In genomic region chr12:124506145-124506831, GRCh38 we compare ENCODE assay signal across 8 cellular contexts.
DNase-seq lines count a peak whose midpoint lies in the region; ATAC-seq and TF ChIP-seq lines count a peak whose summit lies in the region.

No MANE protein-coding gene starts in this region.

- H3K9me3 ChIP-seq in IMR-90 (ENCODE audit: control insufficient read depth, insufficient read depth, low read length) (no peaks in the 10 kb centered on the region), fibroblast of lung (ENCODE audit: control insufficient read depth, insufficient read depth, low read depth, low read length) (no peaks in the 10 kb centered on the region)

- H3K36me3 ChIP-seq in IMR-90 (ENCODE audit: control insufficient read depth, insufficient read depth, low read length) (0 out of 2 replicates have a peak, but pooled peaks cover 2% of the 10 kb centered on the region), fibroblast of lung (ENCODE audit: control insufficient read depth, insufficient read depth, low read length) (no peaks in the 10 kb centered on the region)

- H4K20me1 ChIP-seq in IMR-90 (ENCODE audit: insufficient read depth, low read length) = peaks cover 98% of the 10 kb centered on the region
- no peaks in the 10 kb centered on the region for H4K20me1 ChIP-seq in fibroblast of lung (ENCODE audit: control insufficient read depth, extremely low read depth, insufficient read depth, low read length)

- peak overlapping the region; percentile 56 for H3K4me3 Mint-ChIP-seq in osteocyte (ENCODE audit: unreplicated experiment)

- intact Hi-C loops in IMR-90 (cut with micrococcal nuclease) = no loop called here

- POLR2A ChIA-PET in IMR-90 (lab: Charles Lee; ENCODE audit: unreplicated experiment) = no interaction called here

- H3K36me3 Mint-ChIP-seq in osteocyte (ENCODE audit: unreplicated experiment) = peaks cover 7% of the 10 kb centered on the region

- no peak overlapping the region; the same call in 2 of the 3 replicates for H2BK15ac ChIP-seq in IMR-90 (ENCODE audit: low read depth, low read length)

- H4K5ac ChIP-seq in IMR-90 (ENCODE audit: low read depth, low read length) = no peak overlapping the region

- no peak overlapping the region for H2BK5ac ChIP-seq in IMR-90 (ENCODE audit: low read depth, low read length, poor library complexity, severe bottlenecking)

- H2AFZ ChIP-seq in IMR-90 (replicated peaks; ENCODE audit: low read length, poor library complexity) = peak overlapping the region; percentile 58
- H2AFZ ChIP-seq in fibroblast of lung (ENCODE audit: low read length) = no peak overlapping the region

- peak overlapping the region; percentile 97 for H3K27ac Mint-ChIP-seq in osteocyte (ENCODE audit: unreplicated experiment)

- no peak overlapping the region for H3K56ac ChIP-seq in IMR-90 (ENCODE audit: extremely low read depth, insufficient read depth, low read length)

- TF ChIP-seq RAD21 in IMR-90 (IDR thresholded peaks at IDR 0.05; ENCODE audit: low read length) = no peak

- H3K4me2 ChIP-seq in IMR-90 (ENCODE audit: low read depth, low read length) = no peak overlapping the region
- peak overlapping the region; percentile 46 for H3K4me2 ChIP-seq in fibroblast of lung (ENCODE audit: extremely low read depth, insufficient read depth, low read length)

- H3K4me1 ChIP-seq in IMR-90 (ENCODE audit: control insufficient read depth, insufficient read depth, low read length) (peaks cover 21% of the 10 kb centered on the region), fibroblast of lung (ENCODE audit: control insufficient read depth, extremely low read depth, insufficient read depth, low read length) (peaks cover 27% of the 10 kb centered on the region)

- peak overlapping the region in 1 of 2 experiments; percentile 25; a peak in 1 of 4 replicates for H4K8ac ChIP-seq in IMR-90 (ENCODE audit: low read depth in 2 of 2, low read length in 2 of 2)

- H3K27me3 ChIP-seq in IMR-90 (ENCODE audit: control insufficient read depth, insufficient read depth, low read length) (no peaks in the 10 kb centered on the region), fibroblast of lung (ENCODE audit: control insufficient read depth, insufficient read depth, low read length) (no peaks in the 10 kb centered on the region)

- no peak overlapping the region for H3K14ac ChIP-seq in IMR-90 (replicated peaks; ENCODE audit: low read depth, low read length)

- DNase-seq in IMR-90 (no peak), SHP77 (lab: John Stamatoyannopoulos, UW) (peak; percentile 23 to 66), fibroblast of lung (ENCODE audit: low read depth in 2 of 2) (peak in 1 of 2 donors; percentile 77), osteocyte (ENCODE audit: extremely low spot score, unreplicated experiment) (no peak), GM19240 (ENCODE audit: insufficient read length, low spot score) (no peak), cerebellar nuclear complex (lab: John Stamatoyannopoulos, UW) (no peak)
- no peak for DNase-seq in effector CD8-positive, alpha-beta T cell (lab: John Stamatoyannopoulos, UW)

- H3K4me1 Mint-ChIP-seq in osteocyte (ENCODE audit: unreplicated experiment) = peaks cover 86% of the 10 kb centered on the region

- H3K27ac ChIP-seq in IMR-90 (ENCODE audit: insufficient read depth, low read length) (no peak overlapping the region), fibroblast of lung (ENCODE audit: insufficient read depth, low read length) (peak overlapping the region; percentile 78)

- CTCF ChIA-PET in IMR-90 (lab: Yijun Ruan, JAX) = no interaction called here

- H3K4ac ChIP-seq in IMR-90 (ENCODE audit: low read depth, low read length) = peak overlapping the region; percentile 46

- TF ChIP-seq POLR2A in IMR-90 (IDR thresholded peaks at IDR 0.05; ENCODE audit: low read depth, low read length) = no peak

- ATAC-seq in IMR-90 (ENCODE audit: low read depth) (no peak), HG03280 (IDR thresholded peaks at IDR 0.05; ENCODE audit: unreplicated experiment) (no peak)

- peak overlapping the region; percentile 7; the same call in 1 of the 2 replicates for H4K91ac ChIP-seq in IMR-90 (ENCODE audit: insufficient read depth, low read depth, low read length)

- WGBS in IMR-90 (ENCODE audit: extremely low coverage in 2 of 2, insufficient read length in 1 of 2), 2 experiments = 100% methylated on average over 1 of the region's 30 CpGs; no CpG with 5 or more reads in 1 of the 2 experiments

- in situ Hi-C loops in IMR-90 (cut with MboI; ENCODE audit: low sequenced_read_pairs) = no loop called here

- BruUV-seq in IMR-90 (replicated peaks; lab: Mats Ljungman, UMichigan) = no TSS peak

- peaks cover 22% of the 10 kb centered on the region for H3K9me1 ChIP-seq in IMR-90 (ENCODE audit: insufficient read depth, low read length)

- no peak for TF ChIP-seq CTCF in IMR-90 (conservative IDR thresholded peaks at IDR 0.05; ENCODE audit: low read depth, low read length)
- no peak for TF ChIP-seq CTCF in fibroblast of lung (conservative IDR thresholded peaks at IDR 0.05 in 1 of 2, IDR thresholded peaks at IDR 0.05 in 1 of 2; ENCODE audit: low read depth in 1 of 2, low read length in 2 of 2)
- TF ChIP-seq CTCF in osteocyte (IDR thresholded peaks at IDR 0.05) = no peak

- H3K4me3 ChIP-seq in IMR-90 (ENCODE audit: insufficient read depth, low read depth, low read length) = no peak overlapping the region
- H3K4me3 ChIP-seq in fibroblast of lung (replicated peaks in 1 of 4; ENCODE audit: control extremely low read depth in 1 of 4, insufficient read depth in 1 of 4, low read depth in 3 of 4, low read length in 4 of 4) = no peak overlapping the region

- H3K9me3 Mint-ChIP-seq in osteocyte (ENCODE audit: unreplicated experiment) = no peaks in the 10 kb centered on the region

- no peak overlapping the region for H3K18ac ChIP-seq in IMR-90 (ENCODE audit: low read depth, low read length)

- H2AK9ac ChIP-seq in IMR-90 (replicated peaks; ENCODE audit: low read depth, low read length, poor library complexity) = peak overlapping the region; percentile 71

- peak overlapping the region; percentile 43; the same call in 1 of the 2 replicates for H2AK5ac ChIP-seq in IMR-90 (ENCODE audit: low read depth, low read length)

- H3K27me3 Mint-ChIP-seq in osteocyte (ENCODE audit: unreplicated experiment) = no peaks in the 10 kb centered on the region

- H3K79me2 ChIP-seq in fibroblast of lung (ENCODE audit: control insufficient read depth, insufficient read depth, low read length) = peaks cover 20% of the 10 kb centered on the region

- dilution Hi-C loops in IMR-90 (cut with HindIII; ENCODE audit: low sequenced_read_pairs, unreplicated experiment) = no loop called here

- no peak overlapping the region for H2BK20ac ChIP-seq in IMR-90 (ENCODE audit: low read depth, low read length)

- H3K23ac ChIP-seq in IMR-90 (ENCODE audit: low read depth, low read length) = 0 out of 2 replicates have a peak overlapping the region, but pooled peaks have one; percentile 25

- H3K9ac ChIP-seq in IMR-90 (ENCODE audit: low read depth, low read length) (no peak overlapping the region), fibroblast of lung (ENCODE audit: insufficient read depth, low read length) (peak overlapping the region; percentile 75)

- peaks cover 28 to 98% of the 10 kb centered on the region in 2 experiments for H3K79me1 ChIP-seq in IMR-90 (ENCODE audit: low read depth in 1 of 2, low read length in 2 of 2)

- H2BK120ac ChIP-seq in IMR-90 (ENCODE audit: low read depth, low read length) = no peak overlapping the region

TF ChIP-seq in IMR-90, 13 proteins besides CTCF, POLR2A, EP300 and RAD21:
- no peak for TF ChIP-seq CHD1 (IDR thresholded peaks at IDR 0.05; ENCODE audit: low read depth, low read length)
- no peak for TF ChIP-seq MXI1 (IDR thresholded peaks at IDR 0.05; ENCODE audit: borderline replicate concordance, low read depth, low read length)
- TF ChIP-seq MAZ (IDR thresholded peaks at IDR 0.05; ENCODE audit: borderline replicate concordance, low read depth, low read length) = no peak
- no peak for TF ChIP-seq RFX5 (IDR thresholded peaks at IDR 0.05; ENCODE audit: low read depth, low read length)
- TF ChIP-seq BHLHE40 (IDR thresholded peaks at IDR 0.05; ENCODE audit: low read depth, low read length) = no peak
- no peak for TF ChIP-seq ELK1 (IDR thresholded peaks at IDR 0.05; ENCODE audit: borderline replicate concordance, low read depth, low read length)
- no peak for TF ChIP-seq MAFK (IDR thresholded peaks at IDR 0.05; ENCODE audit: low read depth, low read length)
- no peak for TF ChIP-seq FOS (IDR thresholded peaks at IDR 0.05; ENCODE audit: low read depth, low read length)
- no peak for TF ChIP-seq RCOR1 (IDR thresholded peaks at IDR 0.05; ENCODE audit: insufficient replicate concordance, low read length)
- TF ChIP-seq NFE2L2 (IDR thresholded peaks at IDR 0.05; ENCODE audit: low read depth, low read length) = no peak
- TF ChIP-seq USF2 (IDR thresholded peaks at IDR 0.05; ENCODE audit: low read depth, low read length) = no peak
- no peak for TF ChIP-seq CEBPB (IDR thresholded peaks at IDR 0.05; ENCODE audit: low read depth, low read length)
- TF ChIP-seq SMC3 (IDR thresholded peaks at IDR 0.05; ENCODE audit: low read depth, low read length) = no peak

Comparison
In these comparisons a context has a peak if more than half of its experiments do, and no peak if none do; other contexts are left out.
1. DNase-seq: peak in SHP77 (2 of 2); none in IMR-90 (single experiment), osteocyte (single experiment), GM19240 (single experiment), cerebellar nuclear complex (0 of 2) and effector CD8-positive, alpha-beta T cell (single experiment).